ENCODE assay signal across 6 cellular contexts in genomic region chr9:136438548-136438908, GRCh38. TPM values are rescaled to one million over a fixed set of nuclear protein-coding genes. Genes with fewer than 3 reads are reported as not detected.
DNase-seq lines count a peak whose midpoint lies in the region; ATAC-seq and TF ChIP-seq lines count a peak whose summit lies in the region.

No MANE protein-coding gene starts in this region.

- H3K27me3 ChIP-seq in CD4-positive, CD25-positive, alpha-beta regulatory T cell (ENCODE audit: control insufficient read depth, insufficient read depth, low read length): no peaks in the 10 kb centered on the region
- H3K27me3 ChIP-seq in colonic mucosa: no peaks in the 10 kb centered on the region
- H3K27me3 ChIP-seq in ovary: no peaks in the 10 kb centered on the region

- peak; percentile 5 to 6 for ATAC-seq in CD4-positive, CD25-positive, alpha-beta regulatory T cell (ENCODE audit: low read depth in 2 of 2)
- ATAC-seq in HG02973 (IDR thresholded peaks at IDR 0.05; ENCODE audit: unreplicated experiment): peak; percentile 19
- no peak for ATAC-seq in GM21576 (IDR thresholded peaks at IDR 0.05; ENCODE audit: unreplicated experiment)

- TF ChIP-seq CTCF in colonic mucosa (IDR thresholded peaks at IDR 0.05): no peak
- no peak for TF ChIP-seq CTCF in ovary (IDR thresholded peaks at IDR 0.05)

- peaks cover 4% of the 10 kb centered on the region for H3K27me3 Mint-ChIP-seq in CD4-positive, CD25-positive, alpha-beta regulatory T cell

- H3K27ac Mint-ChIP-seq in CD4-positive, CD25-positive, alpha-beta regulatory T cell: peak overlapping the region in 2 of 3 donors; percentile 69 to 81

- H3K9me3 ChIP-seq in CD4-positive, CD25-positive, alpha-beta regulatory T cell (ENCODE audit: control insufficient read depth in 2 of 2, low read length in 2 of 2): no peaks in the 10 kb centered on the region
- H3K9me3 ChIP-seq in colonic mucosa: no peaks in the 10 kb centered on the region
- no peaks in the 10 kb centered on the region for H3K9me3 ChIP-seq in ovary

- H3K36me3 Mint-ChIP-seq in CD4-positive, CD25-positive, alpha-beta regulatory T cell: peaks cover 16% of the 10 kb centered on the region

- 0 to 1% (median 1%) methylated on average over 16 to 36 of the region's 36 CpGs for WGBS in ovary, 3 donors

- peak overlapping the region; percentile 56 for H3K4me3 ChIP-seq in CD4-positive, CD25-positive, alpha-beta regulatory T cell (ENCODE audit: low read depth, low read length)
- H3K4me3 ChIP-seq in colonic mucosa: peak overlapping the region; percentile 97
- H3K4me3 ChIP-seq in ovary: peak overlapping the region; percentile 89

- peak overlapping the region; percentile 73 to 90 for H3K9ac ChIP-seq in colonic mucosa (ENCODE audit: low read depth in 2 of 2, low read length in 2 of 2)

- H3K4me1 Mint-ChIP-seq in CD4-positive, CD25-positive, alpha-beta regulatory T cell: peaks cover 0 to 29% (median 19%) of the 10 kb centered on the region in 4 donors

- TF ChIP-seq POLR2A in ovary (IDR thresholded peaks at IDR 0.05): no peak

- H3K9me3 Mint-ChIP-seq in CD4-positive, CD25-positive, alpha-beta regulatory T cell: peaks cover 0 to 2% (median 0%) of the 10 kb centered on the region in 7 donors

- peak overlapping the region; percentile 65 for H3K27ac ChIP-seq in CD4-positive, CD25-positive, alpha-beta regulatory T cell (ENCODE audit: insufficient read depth, low read length, poor library complexity, severe bottlenecking)
- no peak overlapping the region for H3K27ac ChIP-seq in colonic mucosa
- no peak overlapping the region for H3K27ac ChIP-seq in ovary

- peak in 1 of 3 donors; percentile 33 for DNase-seq in CD4-positive, CD25-positive, alpha-beta regulatory T cell
- DNase-seq in colonic mucosa (no peak), ovary (no peak), cerebellar nuclear complex (lab: John Stamatoyannopoulos, UW) (no peak)

- TF ChIP-seq EP300 in ovary (IDR thresholded peaks at IDR 0.05): no peak

- peaks cover 15% of the 10 kb centered on the region for H3K36me3 ChIP-seq in CD4-positive, CD25-positive, alpha-beta regulatory T cell (ENCODE audit: control insufficient read depth, insufficient read depth, low read length)
- H3K36me3 ChIP-seq in colonic mucosa (peaks cover 10% of the 10 kb centered on the region), ovary (no peaks in the 10 kb centered on the region)

- peaks cover 33% of the 10 kb centered on the region for H3K4me1 ChIP-seq in CD4-positive, CD25-positive, alpha-beta regulatory T cell (ENCODE audit: control insufficient read depth, insufficient read depth, low read length, poor library complexity, severe bottlenecking)
- H3K4me1 ChIP-seq in colonic mucosa (peaks cover 11% of the 10 kb centered on the region), ovary (ENCODE audit: insufficient read depth) (peaks cover 13% of the 10 kb centered on the region)

- intact Hi-C loops in colonic mucosa (cut with DNase I) (no loop called here), ovary (cut with DNase I) (no loop called here)

- H3K4me3 Mint-ChIP-seq in CD4-positive, CD25-positive, alpha-beta regulatory T cell: peak overlapping the region; percentile 87 to 95 (median 92)

RNA-seq across cellular contexts. Expression of gene INPP5E, which starts 1.1 kb away (rescaled TPM):
- 30.3 TPM for total RNA-seq in CD4-positive, CD25-positive, alpha-beta regulatory T cell
- 1 to 10 TPM; 1.9 to 4.4 (median 2.3) TPM for polyA plus RNA-seq in CD4-positive, CD25-positive, alpha-beta regulatory T cell
- 10 to 100 TPM in 1 of 2 donors, 1 to 10 TPM in 1; 8.3 to 12.1 TPM for total RNA-seq in colonic mucosa
- total RNA-seq in ovary: 10 to 100 TPM; 11.0 to 18.5 (median 15.4) TPM
- polyA plus RNA-seq in ovary: 1 to 10 TPM; 3.4 to 9.7 TPM

RNA-seq across cellular contexts. Expression of gene PMPCA, which starts 28.1 kb away (rescaled TPM):
- total RNA-seq in CD4-positive, CD25-positive, alpha-beta regulatory T cell: 86.2 TPM
- 10 to 100 TPM; 36.5 to 46.5 (median 39.2) TPM for polyA plus RNA-seq in CD4-positive, CD25-positive, alpha-beta regulatory T cell
- total RNA-seq in colonic mucosa (10 to 100 TPM; 56.1 to 60.9 TPM), ovary (10 to 100 TPM; 18.7 to 46.0 (median 40.1) TPM)
- 10 to 100 TPM; 39.6 to 82.4 TPM for polyA plus RNA-seq in ovary

RNA-seq across cellular contexts. Expression of gene ENTR1, which starts 28.1 kb away (rescaled TPM):
- 63.2 TPM for total RNA-seq in CD4-positive, CD25-positive, alpha-beta regulatory T cell
- polyA plus RNA-seq in CD4-positive, CD25-positive, alpha-beta regulatory T cell: 1 to 10 TPM; 7.8 to 9.9 (median 9.2) TPM
- total RNA-seq in colonic mucosa: 10 to 100 TPM; 24.5 to 48.4 TPM
- 10 to 100 TPM; 21.3 to 52.5 (median 28.9) TPM for total RNA-seq in ovary
- polyA plus RNA-seq in ovary: 10 to 100 TPM; 19.3 to 24.5 TPM

RNA-seq across cellular contexts. Expression of gene SNAPC4, which starts 38.6 kb away (rescaled TPM):
- total RNA-seq in CD4-positive, CD25-positive, alpha-beta regulatory T cell: 13.3 TPM
- polyA plus RNA-seq in CD4-positive, CD25-positive, alpha-beta regulatory T cell: 1 to 10 TPM in 2 of 4 donors, under 1 TPM in 2; 0.40 to 1.2 (median 0.96) TPM
- total RNA-seq in colonic mucosa (1 to 10 TPM; 6.0 to 9.7 TPM), ovary (1 to 10 TPM; 5.4 to 9.6 (median 8.9) TPM)
- polyA plus RNA-seq in ovary: 1 to 10 TPM; 3.7 to 7.3 TPM

RNA-seq across cellular contexts. Expression of gene SEC16A, which starts 44.3 kb away (rescaled TPM):
- 74.4 TPM for total RNA-seq in CD4-positive, CD25-positive, alpha-beta regulatory T cell
- polyA plus RNA-seq in CD4-positive, CD25-positive, alpha-beta regulatory T cell: 10 to 100 TPM; 17.7 to 22.7 (median 21.1) TPM
- 100 to 1,000 TPM in 1 of 2 donors, 10 to 100 TPM in 1; 66.2 to 104 TPM for total RNA-seq in colonic mucosa
- total RNA-seq in ovary: 10 to 100 TPM; 30.0 to 61.4 (median 50.2) TPM
- 10 to 100 TPM; 27.6 to 37.2 TPM for polyA plus RNA-seq in ovary
